17 cellular contexts compared by ENCODE assay signal in the genomic region with DNA sequence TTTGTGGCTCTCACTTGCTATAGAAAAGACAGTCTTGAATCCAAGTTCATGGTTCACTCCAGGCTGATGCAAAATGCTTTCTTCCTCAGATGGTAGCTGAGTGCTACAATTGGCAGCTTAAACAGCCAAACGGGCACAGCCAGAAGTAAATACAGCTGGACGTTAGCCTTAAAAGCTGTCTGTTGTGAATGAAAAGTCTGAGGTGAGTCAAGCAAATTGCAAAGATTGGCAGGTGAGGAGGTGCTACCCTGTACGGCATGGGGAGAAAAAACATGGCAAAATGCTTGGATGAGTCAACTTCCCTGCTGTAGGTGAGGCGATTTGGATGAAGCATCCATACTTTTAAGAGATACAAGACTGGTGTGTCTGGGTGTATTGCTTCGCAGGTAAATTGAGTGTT. TPM values are rescaled to one million over a fixed set of nuclear protein-coding genes. Genes with fewer than 3 reads are reported as not detected.
DNase-seq lines count a peak whose midpoint lies in the region; ATAC-seq lines count a peak whose summit lies in the region.
"Had no signal": no experiment of that assay in that cellular context is flagged by ENCODE, and none has a peak within 500 bp of the region (broad histone marks: within the 10 kb centered on the region; RNA-seq: fewer than 3 reads in every experiment).

No MANE protein-coding gene starts in this region.

- no peaks in the 10 kb centered on the region for H3K9me3 ChIP-seq in T-helper 17 cell (ENCODE audit: control insufficient read depth, low read length, poor library complexity, severe bottlenecking)
- H3K9me3 ChIP-seq: BLaER1 had no signal

- no peak overlapping the region for H3K4me3 Mint-ChIP-seq in T-helper 17 cell
- H3K4me3 Mint-ChIP-seq: CD8-positive, alpha-beta memory T cell; GM23338 had no signal

- no peaks in the 10 kb centered on the region for H3K4me1 Mint-ChIP-seq in T-helper 17 cell
- H3K4me1 Mint-ChIP-seq: CD8-positive, alpha-beta memory T cell; GM23338 had no signal

- H3K27me3 Mint-ChIP-seq in T-helper 17 cell: peaks cover 6% of the 10 kb centered on the region

- ATAC-seq in T-helper 17 cell: no peak
- peak; percentile 76 for ATAC-seq in esophagus mucosa
- ATAC-seq in HG02973 (IDR thresholded peaks at IDR 0.05; ENCODE audit: unreplicated experiment): no peak
- no peak for ATAC-seq in GM18907 (IDR thresholded peaks at IDR 0.05; ENCODE audit: unreplicated experiment)
- ATAC-seq: GM12878, GM23338 had no signal

- DNase-seq in NCI-H1417 (lab: John Stamatoyannopoulos, UW): peak in 2 of 3 experiments; percentile 16 to 57
- no peak for DNase-seq in NCI-H1417 treated with DMSO at 0.1 percent for 48 hours (lab: John Stamatoyannopoulos, UW)
- peak; percentile 62 for DNase-seq in NCI-H774 (lab: John Stamatoyannopoulos, UW)
- no peak for DNase-seq in T-helper 17 cell
- DNase-seq: 8988T; AML-193; CD8-positive, alpha-beta memory T cell; DMS79; H7 had no signal

- no peaks in the 10 kb centered on the region for H3K36me3 Mint-ChIP-seq in T-helper 17 cell (ENCODE audit: low read depth)
- H3K36me3 Mint-ChIP-seq: CD8-positive, alpha-beta memory T cell had no signal

- H3K27ac Mint-ChIP-seq in T-helper 17 cell: peak overlapping the region; percentile 68
- H3K27ac Mint-ChIP-seq: GM23338 had no signal

RNA-seq across cellular contexts. Expression of a gene that starts 40.5 kb away (rescaled TPM):
- 10 to 100 TPM in 1 of 2 donors, 1 to 10 TPM in 1; 3.7 to 10.4 TPM for total RNA-seq in T-helper 17 cell
- total RNA-seq in esophagus mucosa: not detected
- total RNA-seq: G401, H7, HT-29 had no signal

RNA-seq across cellular contexts. Expression of a gene that starts 57.0 kb away (rescaled TPM):
- total RNA-seq in T-helper 17 cell (10 to 100 TPM; 27.3 to 45.6 TPM), esophagus mucosa (15.5 TPM)

Comparison
In these comparisons a context has a peak if more than half of its experiments do, and no peak if none do; other contexts are left out.
1. DNase-seq: peak in NCI-H1417 (2 of 3) and NCI-H774 (single experiment); none in NCI-H1417 treated with DMSO at 0.1 percent for 48 hours (single experiment) and T-helper 17 cell (0 of 3).